Comparison of ENCODE assay signal across 12 cellular contexts in the genomic region with DNA sequence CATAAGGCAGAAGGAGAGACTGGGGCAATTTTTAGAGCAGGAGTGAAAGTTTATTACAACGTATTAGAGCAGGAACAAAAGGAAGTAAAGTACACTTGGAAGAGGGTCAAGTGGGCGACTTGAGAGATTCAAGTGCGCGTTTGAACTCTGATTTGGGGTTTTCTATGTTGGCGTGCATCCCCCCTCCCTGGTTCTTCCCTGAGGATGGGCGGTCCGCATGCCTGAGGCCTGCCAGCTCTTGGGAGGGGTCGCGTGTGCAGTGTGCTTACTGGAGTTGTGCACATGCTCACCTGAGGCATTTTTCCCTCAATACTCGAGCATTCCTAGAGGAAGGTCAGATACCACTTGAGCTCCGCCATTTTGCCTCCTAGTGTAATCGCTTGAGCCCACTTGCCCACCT. TPM values are rescaled to one million over a fixed set of nuclear protein-coding genes. Genes with fewer than 3 reads are reported as not detected.
DNase-seq lines count a peak whose midpoint lies in the region; ATAC-seq and TF ChIP-seq lines count a peak whose summit lies in the region.
"Had no signal": no experiment of that assay in that cellular context is flagged by ENCODE, and none has a peak within 500 bp of the region (broad histone marks: within the 10 kb centered on the region; RNA-seq: fewer than 3 reads in every experiment).

No MANE protein-coding gene starts in this region.

- H3K4me3 Mint-ChIP-seq in activated naive CD4-positive, alpha-beta T cell treated with anti-CD3 and anti-CD28 coated beads, Interleukin-2, amount 50 U/mL, for 24 hours: peak overlapping the region; percentile 86
- H3K4me3 Mint-ChIP-seq in T-cell (peak overlapping the region; percentile 74 to 87 (median 80)), type B pancreatic cell (peak overlapping the region; percentile 80)

- peak overlapping the region; percentile 40 to 57 for H3K4me3 ChIP-seq in left lung

- TF ChIP-seq CTCF in left lung (IDR thresholded peaks at IDR 0.05) (no peak), type B pancreatic cell (conservative IDR thresholded peaks at IDR 0.05) (no peak)

- H3K27me3 ChIP-seq in left lung: no peaks in the 10 kb centered on the region

- H3K27me3 Mint-ChIP-seq in activated naive CD4-positive, alpha-beta T cell treated with anti-CD3 and anti-CD28 coated beads, Interleukin-2, amount 50 U/mL, for 24 hours: no peaks in the 10 kb centered on the region
- no peaks in the 10 kb centered on the region for H3K27me3 Mint-ChIP-seq in T-cell
- peaks cover 5% of the 10 kb centered on the region for H3K27me3 Mint-ChIP-seq in type B pancreatic cell

- H3K36me3 ChIP-seq in left lung: peaks cover 0 to under 1% of the 10 kb centered on the region in 2 donors
- H3K36me3 ChIP-seq: cardiac muscle cell had no signal

- H3K4me1 ChIP-seq in left lung: peaks cover 16 to 38% of the 10 kb centered on the region in 2 donors

- peak overlapping the region; percentile 89 to 93 for H3K27ac ChIP-seq in left lung
- H3K27ac ChIP-seq: cardiac muscle cell had no signal

- intact Hi-C loops in left lung (cut with DNase I): loop anchor here in 1 of 2 donors (5.0 kb wide), 1 partner anchor 69 kb away; no protein-coding TSS in a partner anchor

- ATAC-seq in T-cell (replicated peaks in 1 of 4): no peak
- ATAC-seq in left lung: peak; percentile 47

- POLR2A ChIA-PET in T-cell (lab: Charles Lee): interaction anchor here in 1 of 2 donors (0.5 kb wide), 1 partner anchor 540 kb away, joined by 5 read pairs; no protein-coding TSS in a partner anchor

- no peaks in the 10 kb centered on the region for H3K9me3 Mint-ChIP-seq in activated naive CD4-positive, alpha-beta T cell treated with anti-CD3 and anti-CD28 coated beads, Interleukin-2, amount 50 U/mL, for 24 hours
- no peaks in the 10 kb centered on the region for H3K9me3 Mint-ChIP-seq in T-cell
- no peaks in the 10 kb centered on the region for H3K9me3 Mint-ChIP-seq in type B pancreatic cell

- CTCF ChIA-PET in T-cell (lab: Charles Lee): interaction anchor here (0.6 to 1.7 kb wide), 6 partner anchors 11 to 245 kb away, joined by 3 to 11 read pairs (median 6); a partner anchor contains a TSS

- no peaks in the 10 kb centered on the region for H3K9me3 ChIP-seq in left lung

- peaks cover 38% of the 10 kb centered on the region for H3K4me1 Mint-ChIP-seq in activated naive CD4-positive, alpha-beta T cell treated with anti-CD3 and anti-CD28 coated beads, Interleukin-2, amount 50 U/mL, for 24 hours
- H3K4me1 Mint-ChIP-seq in T-cell (peaks cover 28 to 39% (median 38%) of the 10 kb centered on the region in 3 donors), type B pancreatic cell (ENCODE audit: unreplicated experiment) (peaks cover 8% of the 10 kb centered on the region)

- DNase-seq in activated naive CD4-positive, alpha-beta T cell treated with anti-CD3 and anti-CD28 coated beads, Interleukin-2, amount 50 U/mL, for 16 hours: no peak
- DNase-seq in T-cell (no peak), left lung (peak in 1 of 2 donors; percentile 60), type B pancreatic cell (ENCODE audit: extremely low spot score, unreplicated experiment) (no peak), activated gamma-delta T cell treated with Interleukin-2 at 50 U/mL for 16 hours (no peak), NCI-H1048 (lab: John Stamatoyannopoulos, UW) (no peak), NCI-H1436 (lab: John Stamatoyannopoulos, UW) (no peak)
- DNase-seq: activated CD4-positive, alpha-beta T cell treated with anti-CD3 and anti-CD28 coated beads for 48 hours; head of caudate nucleus; RPMI8226 had no signal

- no peaks in the 10 kb centered on the region for H3K36me3 Mint-ChIP-seq in activated naive CD4-positive, alpha-beta T cell treated with anti-CD3 and anti-CD28 coated beads, Interleukin-2, amount 50 U/mL, for 24 hours
- H3K36me3 Mint-ChIP-seq in T-cell (no peaks in the 10 kb centered on the region), type B pancreatic cell (no peaks in the 10 kb centered on the region)

- peak overlapping the region; percentile 86 for H3K27ac Mint-ChIP-seq in activated naive CD4-positive, alpha-beta T cell treated with anti-CD3 and anti-CD28 coated beads, Interleukin-2, amount 50 U/mL, for 24 hours
- H3K27ac Mint-ChIP-seq in T-cell (peak overlapping the region; percentile 79 to 90), type B pancreatic cell (peak overlapping the region; percentile 41)

RNA-seq across cellular contexts. Expression of a gene that starts 10.4 kb away (rescaled TPM):
- 1 to 10 TPM in 4 of 5 donors, under 1 TPM in 1; 0.44 to 7.5 (median 7.2) TPM for total RNA-seq in T-cell
- total RNA-seq in left lung: 1 to 10 TPM; 3.5 to 5.8 TPM
- 7.8 and 12.9 TPM in 2 replicates for total RNA-seq in type B pancreatic cell (ENCODE audit: low replicate concordance)

RNA-seq across cellular contexts. Expression of a gene that starts 13.7 kb away (rescaled TPM):
- total RNA-seq in T-cell (under 1 TPM in 3 of 5 donors, not detected in 2; 0.12 to 0.25 (median 0.13) TPM), left lung (10 to 100 TPM; 10.4 to 18.1 TPM), type B pancreatic cell (ENCODE audit: low replicate concordance) (2.9 and 5.9 TPM in 2 replicates)

RNA-seq across cellular contexts. Expression of a gene that starts 48.6 kb away (rescaled TPM):
- total RNA-seq in T-cell: 10 to 100 TPM; 16.2 to 23.4 (median 21.3) TPM
- 10 to 100 TPM; 26.3 to 29.0 TPM for total RNA-seq in left lung
- 25.6 and 37.2 TPM in 2 replicates for total RNA-seq in type B pancreatic cell (ENCODE audit: low replicate concordance)
